Comparison of ENCODE assay signal across 16 cellular contexts in genomic region chr1:227273557-227273956, GRCh38. TPM values are rescaled to one million over a fixed set of nuclear protein-coding genes. Genes with fewer than 3 reads are reported as not detected.
A peak's percentile ranks its signal among the peaks of the same experiment; 100 is the strongest.
DNase-seq lines count a peak whose midpoint lies in the region; ATAC-seq and TF ChIP-seq lines count a peak whose summit lies in the region.
"Had no signal": no experiment of that assay in that cellular context is flagged by ENCODE, and none has a peak within 500 bp of the region (broad histone marks: within the 10 kb centered on the region; RNA-seq: fewer than 3 reads in every experiment).

No MANE protein-coding gene starts in this region.

- no peaks in the 10 kb centered on the region for H3K27me3 Mint-ChIP-seq in neural progenitor cell (ENCODE audit: insufficient read depth, low read depth)
- H3K27me3 Mint-ChIP-seq in activated T-cell treated with anti-CD3 and anti-CD28 coated beads, Interleukin-2, amount 50 U/mL, for 72 hours (ENCODE audit: low read depth), result peaks cover 7% of the 10 kb centered on the region

- H3K27ac ChIP-seq in neural progenitor cell, result no peak overlapping the region
- H3K27ac ChIP-seq: 22Rv1, esophagus muscularis mucosa, KMS-11, sigmoid colon, upper lobe of left lung had no signal

- H3F3A ChIP-seq in neural progenitor cell (ENCODE audit: low read depth), result no peaks in the 10 kb centered on the region

- peak; percentile 37 for DNase-seq in DMS53 (lab: John Stamatoyannopoulos, UW)
- no peak for DNase-seq in DMS53 treated with DMSO at 0.1 percent for 48 hours (lab: John Stamatoyannopoulos, UW; ENCODE audit: unreplicated experiment)
- peak; percentile 3 for DNase-seq in RPMI7951 (ENCODE audit: low read depth)
- peak; percentile 15 for DNase-seq in fibroblast of mammary gland (ENCODE audit: low read depth)
- DNase-seq in neural progenitor cell (ENCODE audit: low spot score), result peak; percentile 67
- DNase-seq in KG1 (lab: John Stamatoyannopoulos, UW), result no peak
- DNase-seq in activated T-cell treated with anti-CD3 and anti-CD28 coated beads, Interleukin-2, amount 50 U/mL, for 72 hours, result no peak
- DNase-seq: anterior cingulate cortex, sigmoid colon, T-helper 17 cell, upper lobe of left lung had no signal

- H3K4me3 Mint-ChIP-seq in neural progenitor cell, result no peak overlapping the region
- H3K4me3 Mint-ChIP-seq in activated T-cell treated with anti-CD3 and anti-CD28 coated beads, Interleukin-2, amount 50 U/mL, for 72 hours, result no peak overlapping the region
- H3K4me3 Mint-ChIP-seq: mesothelial cell of epicardium, T-helper 17 cell had no signal

- peaks cover 28% of the 10 kb centered on the region for H3K9me3 Mint-ChIP-seq in neural progenitor cell
- peaks cover 1 to 6% of the 10 kb centered on the region in 2 donors for H3K9me3 Mint-ChIP-seq in activated T-cell treated with anti-CD3 and anti-CD28 coated beads, Interleukin-2, amount 50 U/mL, for 72 hours

- no peak overlapping the region for H3K9ac ChIP-seq in neural progenitor cell
- H3K9ac ChIP-seq: KMS-11 had no signal

- H2AFZ ChIP-seq in neural progenitor cell (replicated peaks), result no peak overlapping the region

- no peak overlapping the region for H3K4me3 ChIP-seq in fibroblast of mammary gland (ENCODE audit: control insufficient read depth, low read depth, low read length)
- no peak overlapping the region for H3K4me3 ChIP-seq in neural progenitor cell
- H3K4me3 ChIP-seq: esophagus muscularis mucosa, sigmoid colon, upper lobe of left lung had no signal

- H3K9me3 ChIP-seq in neural progenitor cell (ENCODE audit: low read depth), result peaks cover 5% of the 10 kb centered on the region
- H3K9me3 ChIP-seq: esophagus muscularis mucosa, sigmoid colon, upper lobe of left lung had no signal

- no peaks in the 10 kb centered on the region for H3K36me3 ChIP-seq in neural progenitor cell
- H3K36me3 ChIP-seq: esophagus muscularis mucosa, sigmoid colon, upper lobe of left lung had no signal

- H3K36me3 Mint-ChIP-seq in neural progenitor cell, result peaks cover 13% of the 10 kb centered on the region
- H3K36me3 Mint-ChIP-seq in activated T-cell treated with anti-CD3 and anti-CD28 coated beads, Interleukin-2, amount 50 U/mL, for 72 hours (ENCODE audit: insufficient read depth in 2 of 2), result no peaks in the 10 kb centered on the region

- H3K4me1 ChIP-seq in neural progenitor cell, result no peaks in the 10 kb centered on the region

- H4K20me1 ChIP-seq in neural progenitor cell (ENCODE audit: low read depth), result peaks cover 17% of the 10 kb centered on the region

- no peak for ATAC-seq in HG02973 (IDR thresholded peaks at IDR 0.05; ENCODE audit: unreplicated experiment)
- no peak for ATAC-seq in activated T-cell treated with anti-CD3 and anti-CD28 coated beads, Interleukin-2, amount 50 U/mL, for 72 hours (replicated peaks in 1 of 2)
- ATAC-seq: T-helper 17 cell had no signal

- H3K27me3 ChIP-seq in neural progenitor cell, result no peaks in the 10 kb centered on the region
- H3K27me3 ChIP-seq: esophagus muscularis mucosa, sigmoid colon, upper lobe of left lung had no signal

- H3K4me2 ChIP-seq in neural progenitor cell, result no peak overlapping the region
- H3K4me2 ChIP-seq: KMS-11 had no signal

- no peak for TF ChIP-seq CTCF in fibroblast of mammary gland (conservative IDR thresholded peaks at IDR 0.05; ENCODE audit: control insufficient read depth, insufficient read depth, low read depth, low read length)
- no peak for TF ChIP-seq CTCF in neural progenitor cell (IDR thresholded peaks at IDR 0.05)

- H3K4me1 Mint-ChIP-seq in neural progenitor cell, result no peaks in the 10 kb centered on the region
- no peaks in the 10 kb centered on the region for H3K4me1 Mint-ChIP-seq in activated T-cell treated with anti-CD3 and anti-CD28 coated beads, Interleukin-2, amount 50 U/mL, for 72 hours (ENCODE audit: low read depth)
- H3K4me1 Mint-ChIP-seq: T-helper 17 cell had no signal

- H3K79me2 ChIP-seq in neural progenitor cell (ENCODE audit: low read depth), result peaks cover 74% of the 10 kb centered on the region

- H3K27ac Mint-ChIP-seq in neural progenitor cell, result no peak overlapping the region
- H3K27ac Mint-ChIP-seq in activated T-cell treated with anti-CD3 and anti-CD28 coated beads, Interleukin-2, amount 50 U/mL, for 72 hours, result no peak overlapping the region
- H3K27ac Mint-ChIP-seq: mesothelial cell of epicardium, T-helper 17 cell had no signal

RNA-seq across cellular contexts. Expression of gene CDC42BPA, which starts 44.7 kb away (rescaled TPM):
- 24.2 and 25.8 TPM in 2 replicates for total RNA-seq in RPMI7951 (2014; rRNA removed; shearing (Covaris generic))
- total RNA-seq in neural progenitor cell (ENCODE audit: low replicate concordance), result 34.4 and 54.7 TPM in 2 replicates
- total RNA-seq in activated T-cell treated with anti-CD3 and anti-CD28 coated beads, Interleukin-2, amount 50 U/mL, for 72 hours, result 10 to 100 TPM in 1 of 2 donors, 1 to 10 TPM in 1; 6.2 to 11.6 TPM

Comparison
In these comparisons a context has a peak if more than half of its experiments do, and no peak if none do; other contexts are left out.
1. DNase-seq: peak in DMS53 (single experiment), RPMI7951 (single experiment), fibroblast of mammary gland (single experiment) and neural progenitor cell (single experiment); none in DMS53 treated with DMSO at 0.1 percent for 48 hours (single experiment), KG1 (single experiment) and activated T-cell treated with anti-CD3 and anti-CD28 coated beads, Interleukin-2, amount 50 U/mL, for 72 hours (0 of 2).